ENCODE assay signal across 1 cellular context in genomic region chr3:79039192-79039591, GRCh38.
A peak's percentile ranks its signal among the peaks of the same experiment; 100 is the strongest.
TF ChIP-seq lines count a peak whose summit lies in the region.

No MANE protein-coding gene starts in this region.

TF ChIP-seq in HepG2, 621 proteins besides CTCF, POLR2A, EP300 and RAD21:
- TF ChIP-seq CEBPB (IDR thresholded peaks at IDR 0.05; ENCODE audit: borderline replicate concordance, low read depth, low read length) (peak; percentile 59; the same call in 1 of the 2 replicates), PRDM15 (CRISPR knock-in tag; IDR thresholded peaks at IDR 0.05) (no peak), YY1 (IDR thresholded peaks at IDR 0.05; ENCODE audit: insufficient read depth, insufficient replicate concordance, low read depth, low read length) (no peak), ZNF280B (CRISPR knock-in tag; IDR thresholded peaks at IDR 0.05; ENCODE audit: borderline replicate concordance) (no peak), ZNF30 (CRISPR knock-in tag; IDR thresholded peaks at IDR 0.05) (no peak)
TF ChIP-seq in HepG2: peak in this region for 1.
